ENCODE assay signal across 8 cellular contexts in genomic region chr12:64256166-64256800, GRCh38. TPM values are rescaled to one million over a fixed set of nuclear protein-coding genes. Genes with fewer than 3 reads are reported as not detected.
A peak's percentile ranks its signal among the peaks of the same experiment; 100 is the strongest.
DNase-seq lines count a peak whose midpoint lies in the region; ATAC-seq and TF ChIP-seq lines count a peak whose summit lies in the region.

No MANE protein-coding gene starts in this region.

- WGBS in mammary epithelial cell (ENCODE audit: low coverage, missing lambda C conversion rate) = 73% methylated on average over 4 of the region's 4 CpGs
- 58 to 71% methylated on average over 4 of the region's 4 CpGs for WGBS in transverse colon (ENCODE audit: low coverage in 1 of 2), 2 donors

- no peaks in the 10 kb centered on the region for H4K20me1 ChIP-seq in mammary epithelial cell (ENCODE audit: insufficient read depth, low read length)

- no peaks in the 10 kb centered on the region for H3K27me3 ChIP-seq in mammary epithelial cell (ENCODE audit: insufficient read depth, low read length)
- H3K27me3 ChIP-seq in transverse colon = no peaks in the 10 kb centered on the region

- in situ Hi-C loops in mammary epithelial cell (cut with MboI; ENCODE audit: low sequenced_read_pairs in 2 of 2) = no loop called here
- in situ Hi-C loops in transverse colon (cut with MboI; ENCODE audit: low pct_ligation_motif_present in 1 of 4, low pct_unique_long_range_greater_than_20kb in 1 of 4, low sequenced_read_pairs in 3 of 4) = no loop called here

- TF ChIP-seq POLR2A in transverse colon (IDR thresholded peaks at IDR 0.05) = no peak

- H3K9ac ChIP-seq in mammary epithelial cell (ENCODE audit: insufficient read depth, low read length) = no peak overlapping the region

- CTCF ChIA-PET in mammary epithelial cell (lab: Charles Lee; ENCODE audit: low non-redundant PET) = no interaction called here

- H2AFZ ChIP-seq in mammary epithelial cell (ENCODE audit: low read depth, low read length) = no peak overlapping the region

- no TSS peak for BruUV-seq in mammary epithelial cell (replicated peaks; lab: Mats Ljungman, UMichigan)

- H3K4me1 ChIP-seq in mammary epithelial cell (ENCODE audit: insufficient read depth, low read length) (no peaks in the 10 kb centered on the region), transverse colon (no peaks in the 10 kb centered on the region)

- ATAC-seq in HG03159 (IDR thresholded peaks at IDR 0.05; ENCODE audit: unreplicated experiment) (no peak), GM21786 (IDR thresholded peaks at IDR 0.05; ENCODE audit: unreplicated experiment) (no peak)

- TF ChIP-seq CTCF in C4-2B (conservative IDR thresholded peaks at IDR 0.05) (peak; percentile 84), mammary epithelial cell (conservative IDR thresholded peaks at IDR 0.05 in 1 of 2, IDR thresholded peaks at IDR 0.05 in 1 of 2; ENCODE audit: extremely low read depth in 1 of 2, insufficient read depth in 1 of 2, low read depth in 1 of 2, low read length in 2 of 2) (peak; percentile 47 to 65), transverse colon (IDR thresholded peaks at IDR 0.05) (peak; percentile 64 to 75 (median 69))

- peak; percentile 54 for DNase-seq in HCEC 1CT
- peak; percentile 13 for DNase-seq in NCI-H510A (lab: John Stamatoyannopoulos, UW)
- DNase-seq in mammary epithelial cell = peak; percentile 32
- peak; percentile 59 for DNase-seq in kidney tubule cell (ENCODE audit: low spot score)
- no peak for DNase-seq in transverse colon

- H3K27ac ChIP-seq in C4-2B = no peak overlapping the region
- H3K27ac ChIP-seq in mammary epithelial cell (ENCODE audit: insufficient read depth, low read depth, low read length) = no peak overlapping the region
- no peak overlapping the region for H3K27ac ChIP-seq in transverse colon

- intact Hi-C loops in mammary epithelial cell (cut with micrococcal nuclease) (loop anchor here (1.0 to 10.0 kb wide), 6 partner anchors 151 to 1151 kb away; partner anchors contain the start of gene DPY19L2), transverse colon (cut with DNase I; ENCODE audit: low total_unique reads) (loop anchor here (5.0 to 10.0 kb wide), 2 partner anchors 71 to 414 kb away; partner anchors contain the start of gene SRGAP1)

- no peak overlapping the region for H3K4me3 ChIP-seq in mammary epithelial cell (replicated peaks in 1 of 3; ENCODE audit: insufficient read depth in 1 of 3, low read depth in 2 of 3, low read length in 3 of 3)
- no peak overlapping the region for H3K4me3 ChIP-seq in transverse colon

- H3K9me3 ChIP-seq in mammary epithelial cell (replicated peaks; ENCODE audit: insufficient read depth, low read length) (no peaks in the 10 kb centered on the region), transverse colon (no peaks in the 10 kb centered on the region)

- H3K4me2 ChIP-seq in mammary epithelial cell (ENCODE audit: insufficient read depth, low read depth, low read length) = no peak overlapping the region

- TF ChIP-seq EP300 in transverse colon (IDR thresholded peaks at IDR 0.05; ENCODE audit: low read depth) = no peak

- no peaks in the 10 kb centered on the region for H3K79me2 ChIP-seq in mammary epithelial cell (ENCODE audit: insufficient read depth, low read length)

- dilution Hi-C loops in mammary epithelial cell (cut with HindIII; ENCODE audit: low sequenced_read_pairs) = no loop called here

- no peaks in the 10 kb centered on the region for H3K36me3 ChIP-seq in mammary epithelial cell (ENCODE audit: insufficient read depth, low read length)
- H3K36me3 ChIP-seq in transverse colon = no peaks in the 10 kb centered on the region

RNA-seq across cellular contexts. Expression of gene KICS2, which starts 34.2 kb away (rescaled TPM):
- 10 to 100 TPM; 10.7 to 14.5 TPM for total RNA-seq in mammary epithelial cell
- polyA plus RNA-seq in mammary epithelial cell = 5.1 TPM
- 12.3 TPM for polyA minus RNA-seq in mammary epithelial cell
- 10 to 100 TPM in 1 of 4 donors, 1 to 10 TPM in 3; 2.8 to 10.2 (median 4.7) TPM for total RNA-seq in transverse colon
